In the genomic region with DNA sequence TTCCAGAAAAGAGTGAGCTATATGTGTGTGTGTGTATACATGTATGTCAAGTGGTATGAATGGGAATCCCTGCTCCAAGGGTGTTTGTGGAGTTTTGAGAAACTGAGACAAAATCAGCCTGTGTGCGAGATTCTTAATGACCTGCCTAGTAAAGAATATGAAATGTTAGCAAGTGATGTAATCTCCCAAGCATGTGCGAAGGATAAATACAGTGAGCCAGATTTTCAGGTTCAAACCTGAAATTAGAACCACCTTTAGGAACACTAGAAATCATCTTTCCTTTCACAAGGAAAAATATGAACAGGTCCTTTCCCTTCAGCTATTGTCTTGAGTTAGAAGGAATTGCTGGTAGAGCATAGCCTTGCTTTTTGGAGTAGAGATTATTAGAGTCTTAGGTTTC, we compare ENCODE assay signal across 14 cellular contexts.
"Had no signal": no experiment of that assay in that cellular context is flagged by ENCODE, and none has a peak within 500 bp of the region (broad histone marks: within the 10 kb centered on the region; RNA-seq: fewer than 3 reads in every experiment).

No MANE protein-coding gene starts in this region.

- H3K9ac ChIP-seq: KMS-11 had no signal

- DNase-seq: Kasumi-1, MV-4-11, NCI-H1092, NCI-H226, NCI-H446, NCI-H510A, Right ventricle myocardium superior, RPMI8226, SIG-M5 had no signal

- H3K36me3 ChIP-seq: SJSA1 had no signal

- ATAC-seq: K562 had no signal

- H3K27ac ChIP-seq: HL-60, KMS-11, SJSA1, SK-N-MC had no signal

- H3K4me1 ChIP-seq: SJSA1 had no signal

- H3K27me3 ChIP-seq: SJSA1 had no signal

- H3K4me3 ChIP-seq: K562, SJSA1, SK-N-MC had no signal

- H3K9me3 ChIP-seq: SJSA1 had no signal
